Comparison of ENCODE assay signal across 8 cellular contexts in the genomic region with DNA sequence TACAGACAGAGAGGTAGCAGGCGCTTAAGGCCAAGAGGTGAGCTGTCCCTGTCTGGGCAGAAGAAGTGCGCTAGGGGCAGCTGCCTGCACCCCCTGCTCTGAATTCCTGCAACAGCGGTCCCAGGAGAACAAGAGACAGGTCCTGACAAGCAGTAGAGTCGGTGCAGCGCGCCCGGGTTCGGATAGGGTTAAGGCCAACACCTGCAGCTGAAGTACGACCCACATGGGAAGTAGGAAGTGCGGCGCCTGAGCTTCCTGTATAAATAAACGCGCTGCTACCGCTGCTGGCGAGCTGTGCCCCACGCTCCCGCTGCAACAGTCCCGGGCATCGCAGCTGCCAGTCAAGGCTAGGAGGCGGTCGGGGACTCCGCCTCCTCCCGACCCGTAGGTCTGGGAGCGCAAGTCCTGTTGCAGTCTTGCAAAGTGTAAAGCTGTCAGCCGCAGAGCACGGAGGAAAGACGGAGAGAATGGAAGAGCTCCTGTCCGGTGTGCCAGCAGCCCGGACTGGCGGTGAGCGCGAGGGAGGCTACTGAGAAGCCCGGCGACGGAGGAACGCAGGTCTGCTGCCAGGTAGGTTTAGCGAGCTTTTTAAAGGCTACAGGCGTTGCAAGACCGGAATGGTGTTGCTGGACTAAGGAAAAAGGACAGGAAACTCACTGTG. TPM values are rescaled to one million over a fixed set of nuclear protein-coding genes. Genes with fewer than 3 reads are reported as not detected.
DNase-seq lines count a peak whose midpoint lies in the region; FAIRE-seq and TF ChIP-seq lines count a peak whose summit lies in the region.

A gene (plus strand): TSS at position 290 of the 661 bp plus-strand sequence. CDS start 12,185 bp downstream, outside the sequence.

- TF ChIP-seq CTCF in Loucy (conservative IDR thresholded peaks at IDR 0.05; ENCODE audit: low read length) = no peak
- no peak for TF ChIP-seq CTCF in foreskin fibroblast (IDR thresholded peaks at IDR 0.05; ENCODE audit: low read depth, low read length)
- no peak for TF ChIP-seq CTCF in neural progenitor cell (IDR thresholded peaks at IDR 0.05)

- H3K9me3 Mint-ChIP-seq in neural progenitor cell = no peaks in the 10 kb centered on the region

- no peak within 1 kb of the TSS for H3K27ac Mint-ChIP-seq in neural progenitor cell

- TF ChIP-seq POLR2A in H54 (IDR thresholded peaks at IDR 0.05; ENCODE audit: low read depth, low read length) (peak; percentile 42; the same call in 1 of the 2 replicates), Raji (IDR thresholded peaks at IDR 0.05; ENCODE audit: insufficient read depth, low read depth, low read length) (peak; percentile 100)

- H3K27ac ChIP-seq in neural progenitor cell (no peak within 1 kb of the TSS), stomach smooth muscle (ENCODE audit: low read length) (peak within 1 kb of the TSS; percentile 24)

- no peaks in the 10 kb centered on the region for H3K36me3 Mint-ChIP-seq in neural progenitor cell

- no peaks in the 10 kb centered on the region for H3K36me3 ChIP-seq in Loucy (ENCODE audit: insufficient read depth, low read length)
- no peaks in the 10 kb centered on the region for H3K36me3 ChIP-seq in neural progenitor cell
- no peaks in the 10 kb centered on the region for H3K36me3 ChIP-seq in stomach smooth muscle (ENCODE audit: control insufficient read depth in 2 of 2, insufficient read depth in 2 of 2, low read length in 2 of 2)

- H3K27me3 Mint-ChIP-seq in neural progenitor cell (ENCODE audit: insufficient read depth, low read depth) = peaks cover 9% of the 10 kb centered on the region

- peak within 1 kb of the TSS; percentile 96 for H2AFZ ChIP-seq in Loucy (ENCODE audit: low read length)
- peak within 1 kb of the TSS; percentile 85 for H2AFZ ChIP-seq in neural progenitor cell (replicated peaks)

- H3K9me3 ChIP-seq in Loucy (ENCODE audit: insufficient read depth, low read depth, low read length) (no peaks in the 10 kb centered on the region), neural progenitor cell (ENCODE audit: low read depth) (no peaks in the 10 kb centered on the region), stomach smooth muscle (ENCODE audit: control insufficient read depth in 2 of 2, low read length in 2 of 2) (no peaks in the 10 kb centered on the region)

- peaks cover 13% of the 10 kb centered on the region for H3K4me1 Mint-ChIP-seq in neural progenitor cell

- H3K4me1 ChIP-seq in Loucy (ENCODE audit: insufficient read depth, low read length, poor library complexity, severe bottlenecking) = peaks cover 20% of the 10 kb centered on the region
- no peaks in the 10 kb centered on the region for H3K4me1 ChIP-seq in neural progenitor cell
- peaks cover 14% of the 10 kb centered on the region for H3K4me1 ChIP-seq in stomach smooth muscle (ENCODE audit: control insufficient read depth, insufficient read depth, low read length)

- no peaks in the 10 kb centered on the region for H3K9me2 ChIP-seq in Loucy (replicated peaks; ENCODE audit: low read depth, low read length)

- peak within 1 kb of the TSS; percentile 85 for H3K4me3 Mint-ChIP-seq in neural progenitor cell

- no peaks in the 10 kb centered on the region for H4K20me1 ChIP-seq in Loucy (ENCODE audit: insufficient read depth, low read length, poor library complexity, severe bottlenecking)
- H4K20me1 ChIP-seq in neural progenitor cell (ENCODE audit: low read depth) = no peaks in the 10 kb centered on the region

- H3K4me3 ChIP-seq in Loucy (ENCODE audit: low read length, poor library complexity, severe bottlenecking) (peak within 1 kb of the TSS; percentile 91), foreskin fibroblast (ENCODE audit: low read depth in 1 of 2, low read length in 2 of 2) (peak within 1 kb of the TSS; percentile 54 to 64), neural progenitor cell (peak within 1 kb of the TSS; percentile 50), stomach smooth muscle (ENCODE audit: low read length in 2 of 2) (peak within 1 kb of the TSS; percentile 85 to 90)

- FAIRE-seq in H54 (lab: Jason Lieb, UNC) = peak; percentile 96

- peak within 1 kb of the TSS; percentile 81 for H3K4me2 ChIP-seq in Loucy (ENCODE audit: low read depth, low read length, poor library complexity, severe bottlenecking)
- peak within 1 kb of the TSS; percentile 82 for H3K4me2 ChIP-seq in neural progenitor cell

- H3F3A ChIP-seq in Loucy (ENCODE audit: low read depth) = no peaks in the 10 kb centered on the region
- H3F3A ChIP-seq in neural progenitor cell (ENCODE audit: low read depth) = peaks cover 9% of the 10 kb centered on the region

- DNase-seq in DMS79 (lab: John Stamatoyannopoulos, UW) (peak; percentile 84), H54 (ENCODE audit: insufficient read length, low spot score) (peak; percentile 74), activated gamma-delta T cell treated with Interleukin-2 at 50 U/mL for 16 hours (peak; percentile 59), foreskin fibroblast (peak; percentile 81 to 92), neural progenitor cell (ENCODE audit: low spot score) (peak; percentile 87)

- H3K79me2 ChIP-seq in Loucy (ENCODE audit: insufficient read depth, low read length) = no peaks in the 10 kb centered on the region
- no peaks in the 10 kb centered on the region for H3K79me2 ChIP-seq in neural progenitor cell (ENCODE audit: low read depth)

- H3K27me3 ChIP-seq in Loucy (ENCODE audit: insufficient read depth, low read length, poor library complexity, severe bottlenecking) (no peaks in the 10 kb centered on the region), neural progenitor cell (peaks cover 37% of the 10 kb centered on the region), stomach smooth muscle (ENCODE audit: control insufficient read depth in 1 of 2, insufficient read depth in 2 of 2, low read length in 2 of 2) (no peaks in the 10 kb centered on the region)

- H3K9ac ChIP-seq in Loucy (ENCODE audit: low read depth, low read length, poor library complexity, severe bottlenecking) = peak within 1 kb of the TSS; percentile 69
- no peak within 1 kb of the TSS for H3K9ac ChIP-seq in neural progenitor cell
- H3K9ac ChIP-seq in stomach smooth muscle (ENCODE audit: low read length in 2 of 2) = peak within 1 kb of the TSS; percentile 66 to 70

RNA-seq across cellular contexts. Expression of the gene that starts here (rescaled TPM):
- total RNA-seq in neural progenitor cell (ENCODE audit: low replicate concordance) = 0.15 and 0.75 TPM in 2 replicates

Comparison
In these comparisons a context has a peak if more than half of its experiments do, and no peak if none do; other contexts are left out.
1. Peak in DNase-seq, H3K4me3 ChIP-seq and H3K4me2 ChIP-seq in neural progenitor cell; RNA of the gene not detected or under 1 TPM.